1 cellular context compared by ENCODE assay signal in the genomic region with DNA sequence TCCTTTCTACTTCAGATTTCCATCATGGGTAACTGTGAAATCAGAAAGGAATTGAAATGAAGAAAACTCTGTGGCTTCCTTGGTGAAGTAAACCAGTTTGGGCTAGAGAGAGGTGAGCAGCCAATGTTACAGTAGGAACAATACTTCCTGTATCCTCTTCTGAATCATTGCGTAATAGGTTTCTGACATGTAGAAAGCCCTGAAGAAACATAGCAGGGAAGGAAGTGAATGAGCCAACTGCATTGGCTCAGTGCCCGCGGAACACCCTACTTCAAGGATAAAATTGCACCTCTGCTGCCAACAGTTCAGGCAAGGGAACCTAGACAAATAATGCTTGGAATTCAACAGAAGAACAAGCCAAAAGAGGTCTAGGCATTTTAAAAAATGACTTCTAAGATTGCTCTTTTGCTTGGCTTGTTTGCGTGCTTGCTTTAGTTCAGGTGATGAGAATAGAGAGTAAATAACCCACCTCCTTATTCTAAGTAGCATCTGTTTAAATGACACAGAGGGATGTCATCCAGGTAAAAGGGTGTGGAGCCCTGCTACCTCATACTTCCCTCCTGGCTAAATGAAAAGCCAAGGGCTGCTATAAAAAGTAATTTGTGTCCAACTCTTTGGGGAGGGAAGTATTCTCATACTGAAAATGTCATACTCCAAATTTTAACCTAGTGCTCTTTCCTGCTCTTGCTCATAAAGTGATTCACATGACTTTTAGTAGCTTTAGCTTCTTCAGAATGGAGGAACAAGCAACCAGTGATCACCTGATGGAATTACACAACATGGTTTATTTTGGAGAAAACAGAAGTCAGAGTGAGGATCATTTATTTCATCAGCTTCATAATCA.
TF ChIP-seq lines count a peak whose summit lies in the region.

No MANE protein-coding gene starts in this region.

TF ChIP-seq in K562, 482 proteins besides CTCF, POLR2A, EP300 and RAD21 (continued from another document):
- TF ChIP-seq, protein P1, sequence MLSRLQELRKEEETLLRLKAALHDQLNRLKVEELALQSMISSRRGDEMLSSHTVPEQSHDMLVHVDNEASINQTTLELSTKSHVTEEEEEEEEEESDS (CRISPR knock-in tag; IDR thresholded peaks at IDR 0.05): no peak
- no peak for TF ChIP-seq CCNT2 (IDR thresholded peaks at IDR 0.05; ENCODE audit: borderline replicate concordance, extremely low read depth, insufficient read length, low read depth, low read length)
- TF ChIP-seq, protein P2, sequence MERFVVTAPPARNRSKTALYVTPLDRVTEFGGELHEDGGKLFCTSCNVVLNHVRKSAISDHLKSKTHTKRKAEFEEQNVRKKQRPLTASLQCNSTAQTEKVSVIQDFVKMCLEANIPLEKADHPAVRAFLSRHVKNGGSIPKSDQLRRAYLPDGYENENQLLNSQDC (CRISPR knock-in tag; IDR thresholded peaks at IDR 0.05): no peak
- TF ChIP-seq, protein P3, sequence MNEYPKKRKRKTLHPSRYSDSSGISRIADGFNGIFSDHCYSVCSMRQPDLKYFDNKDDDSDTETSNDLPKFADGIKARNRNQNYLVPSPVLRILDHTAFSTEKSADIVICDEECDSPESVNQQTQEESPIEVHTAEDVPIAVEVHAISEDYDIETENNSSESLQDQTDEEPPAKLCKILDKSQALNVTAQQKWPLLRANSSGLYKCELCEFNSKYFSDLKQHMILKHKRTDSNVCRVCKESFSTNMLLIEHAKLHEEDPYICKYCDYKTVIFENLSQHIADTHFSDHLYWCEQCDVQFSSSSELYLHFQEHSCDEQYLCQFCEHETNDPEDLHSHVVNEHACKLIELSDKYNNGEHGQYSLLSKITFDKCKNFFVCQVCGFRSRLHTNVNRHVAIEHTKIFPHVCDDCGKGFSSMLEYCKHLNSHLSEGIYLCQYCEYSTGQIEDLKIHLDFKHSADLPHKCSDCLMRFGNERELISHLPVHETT (CRISPR knock-in tag; conservative IDR thresholded peaks at IDR 0.05 in 1 of 2, IDR thresholded peaks at IDR 0.05 in 1 of 2): peak in 1 of 2 experiments; percentile 52; a peak in 1 of 4 replicates
- TF ChIP-seq FOXK2 (conservative IDR thresholded peaks at IDR 0.05 in 1 of 2, IDR thresholded peaks at IDR 0.05 in 1 of 2; ENCODE audit: low read depth in 2 of 2): peak in 1 of 2 experiments; percentile 61; a peak in 2 of 4 replicates
- peak; percentile 59; the same call in 1 of the 2 replicates for TF ChIP-seq DPF2 (IDR thresholded peaks at IDR 0.05)
- TF ChIP-seq BACH1 (tag; IDR thresholded peaks at IDR 0.05): peak; percentile 38; the same call in 1 of the 2 replicates
- TF ChIP-seq EGR1 (conservative IDR thresholded peaks at IDR 0.05): no peak
- TF ChIP-seq SMARCE1 (IDR thresholded peaks at IDR 0.05): peak; percentile 21; the same call in 1 of the 2 replicates
- TF ChIP-seq CBX5 (IDR thresholded peaks at IDR 0.05; ENCODE audit: borderline replicate concordance, low read depth): 0 out of 2 replicates have a peak, but pooled peaks have one; percentile 38
- peak in 1 of 2 experiments; percentile 22; a peak in 1 of 4 replicates for TF ChIP-seq RCOR1 (IDR thresholded peaks at IDR 0.05; ENCODE audit: borderline replicate concordance in 1 of 2, low read depth in 2 of 2, low read length in 2 of 2)
- no peak for TF ChIP-seq WHSC1 (IDR thresholded peaks at IDR 0.05; ENCODE audit: low read length)
- TF ChIP-seq PHTF2 (CRISPR knock-in tag; IDR thresholded peaks at IDR 0.05): no peak
- peak; percentile 61; the same call in 1 of the 2 replicates for TF ChIP-seq EHMT2 (IDR thresholded peaks at IDR 0.05)
- peak; percentile 55; the same call in 1 of the 2 replicates for TF ChIP-seq GTF2E2 (tag; IDR thresholded peaks at IDR 0.05)
- TF ChIP-seq, protein P4, sequence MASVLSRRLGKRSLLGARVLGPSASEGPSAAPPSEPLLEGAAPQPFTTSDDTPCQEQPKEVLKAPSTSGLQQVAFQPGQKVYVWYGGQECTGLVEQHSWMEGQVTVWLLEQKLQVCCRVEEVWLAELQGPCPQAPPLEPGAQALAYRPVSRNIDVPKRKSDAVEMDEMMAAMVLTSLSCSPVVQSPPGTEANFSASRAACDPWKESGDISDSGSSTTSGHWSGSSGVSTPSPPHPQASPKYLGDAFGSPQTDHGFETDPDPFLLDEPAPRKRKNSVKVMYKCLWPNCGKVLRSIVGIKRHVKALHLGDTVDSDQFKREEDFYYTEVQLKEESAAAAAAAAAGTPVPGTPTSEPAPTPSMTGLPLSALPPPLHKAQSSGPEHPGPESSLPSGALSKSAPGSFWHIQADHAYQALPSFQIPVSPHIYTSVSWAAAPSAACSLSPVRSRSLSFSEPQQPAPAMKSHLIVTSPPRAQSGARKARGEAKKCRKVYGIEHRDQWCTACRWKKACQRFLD (CRISPR knock-in tag; IDR thresholded peaks at IDR 0.05): no peak
- TF ChIP-seq CREM (IDR thresholded peaks at IDR 0.05; ENCODE audit: low read depth): peak; percentile 49; the same call in 1 of the 2 replicates
- peak; percentile 75 for TF ChIP-seq SOX6 (IDR thresholded peaks at IDR 0.05)
- TF ChIP-seq NFATC3 (IDR thresholded peaks at IDR 0.05): no peak
